ENCODE assay signal across 8 cellular contexts in genomic region chr17:16589097-16589969, GRCh38. TPM values are rescaled to one million over a fixed set of nuclear protein-coding genes. Genes with fewer than 3 reads are reported as not detected.
DNase-seq lines count a peak whose midpoint lies in the region; ATAC-seq and TF ChIP-seq lines count a peak whose summit lies in the region.

No MANE protein-coding gene starts in this region.

- peaks cover 18% of the 10 kb centered on the region for H3K27me3 Mint-ChIP-seq in HFFc6 (ENCODE audit: insufficient read depth)
- H3K27me3 Mint-ChIP-seq in activated naive CD8-positive, alpha-beta T cell treated with anti-CD3 and anti-CD28 coated beads for 36 hours = peaks cover 53% of the 10 kb centered on the region
- peaks cover 46% of the 10 kb centered on the region for H3K27me3 Mint-ChIP-seq in osteocyte (ENCODE audit: unreplicated experiment)

- peak overlapping the region; percentile 75 for H3K4me3 Mint-ChIP-seq in HFFc6
- peak overlapping the region; percentile 57 for H3K4me3 Mint-ChIP-seq in activated naive CD8-positive, alpha-beta T cell treated with anti-CD3 and anti-CD28 coated beads for 36 hours
- peak overlapping the region; percentile 74 for H3K4me3 Mint-ChIP-seq in osteocyte (ENCODE audit: unreplicated experiment)

- no peaks in the 10 kb centered on the region for H3K9me3 ChIP-seq in thoracic aorta

- no peaks in the 10 kb centered on the region for H3K36me3 ChIP-seq in thoracic aorta

- peaks cover 4% of the 10 kb centered on the region in 2 donors for H3K4me1 ChIP-seq in thoracic aorta (ENCODE audit: control insufficient read depth in 1 of 2, low read depth in 2 of 2)

- H3K27ac ChIP-seq in thoracic aorta = peak overlapping the region; percentile 54 to 64

- H3K27ac Mint-ChIP-seq in HFFc6 (no peak overlapping the region), osteocyte (ENCODE audit: unreplicated experiment) (peak overlapping the region; percentile 38)
- peak overlapping the region; percentile 2 for H3K27ac Mint-ChIP-seq in activated naive CD8-positive, alpha-beta T cell treated with anti-CD3 and anti-CD28 coated beads for 36 hours

- DNase-seq in EH (ENCODE audit: low read depth) = peak; percentile 86
- DNase-seq in HFFc6 = peak; percentile 76
- peak; percentile 74 for DNase-seq in NCI-H1092 treated with DMSO at 0.1 percent for 48 hours (lab: John Stamatoyannopoulos, UW)
- DNase-seq in SKM-1 (lab: John Stamatoyannopoulos, UW; ENCODE audit: unreplicated experiment) = peak; percentile 78
- DNase-seq in activated naive CD8-positive, alpha-beta T cell treated with anti-CD3 and anti-CD28 coated beads for 36 hours = peak; percentile 92
- DNase-seq in Right ventricle myocardium inferior (ENCODE audit: missing footprints) = peak; percentile 97
- peak; percentile 97 for DNase-seq in osteocyte (ENCODE audit: extremely low spot score, unreplicated experiment)
- DNase-seq in thoracic aorta (ENCODE audit: low spot score) = peak; percentile 58

- H3K4me1 Mint-ChIP-seq in HFFc6 (ENCODE audit: low read depth) (peaks cover 8% of the 10 kb centered on the region), osteocyte (ENCODE audit: unreplicated experiment) (peaks cover 14% of the 10 kb centered on the region)
- peaks cover 8% of the 10 kb centered on the region for H3K4me1 Mint-ChIP-seq in activated naive CD8-positive, alpha-beta T cell treated with anti-CD3 and anti-CD28 coated beads for 36 hours

- peak; percentile 89 for ATAC-seq in Right ventricle myocardium inferior
- peak; percentile 61 for ATAC-seq in thoracic aorta (ENCODE audit: insufficient number of reproducible peaks, low FRiP score, low read depth)

- no peaks in the 10 kb centered on the region for H3K27me3 ChIP-seq in thoracic aorta (replicated peaks; ENCODE audit: insufficient read depth)

- TF ChIP-seq CTCF in HFFc6 (IDR thresholded peaks at IDR 0.05) (peak; percentile 99), osteocyte (IDR thresholded peaks at IDR 0.05) (peak; percentile 99), thoracic aorta (IDR thresholded peaks at IDR 0.05) (peak; percentile 98)

- intact Hi-C loops in Right ventricle myocardium inferior (cut with DNase I) = loop anchor here (2.0 to 5.0 kb wide), 2 partner anchors 53 to 147 kb away; no protein-coding TSS in a partner anchor

- H3K4me3 ChIP-seq in thoracic aorta = peak overlapping the region; percentile 84

- H3K9me3 Mint-ChIP-seq in HFFc6 = peaks cover 5% of the 10 kb centered on the region
- H3K9me3 Mint-ChIP-seq in activated naive CD8-positive, alpha-beta T cell treated with anti-CD3 and anti-CD28 coated beads for 36 hours = peaks cover 1% of the 10 kb centered on the region
- H3K9me3 Mint-ChIP-seq in osteocyte (ENCODE audit: unreplicated experiment) = peaks cover 5% of the 10 kb centered on the region

- H3K36me3 Mint-ChIP-seq in HFFc6 (ENCODE audit: low read depth) = no peaks in the 10 kb centered on the region; the same call in 1 of the 2 replicates
- H3K36me3 Mint-ChIP-seq in activated naive CD8-positive, alpha-beta T cell treated with anti-CD3 and anti-CD28 coated beads for 36 hours = no peaks in the 10 kb centered on the region
- H3K36me3 Mint-ChIP-seq in osteocyte (ENCODE audit: unreplicated experiment) = no peaks in the 10 kb centered on the region

RNA-seq across cellular contexts. Expression of gene ZNF287, which starts 20.3 kb away (rescaled TPM):
- 10 to 100 TPM in 1 of 6 experiments, 1 to 10 TPM in 5; 6.5 to 11.1 (median 8.6) TPM for total RNA-seq in HFFc6 (2021; fragmentation: NEBNext Ultra II Directional; extraction: Animal tissue kit (Norgen Biotek cat#: 25700))
- total RNA-seq in activated naive CD8-positive, alpha-beta T cell treated with anti-CD3 and anti-CD28 coated beads for 36 hours = 1 to 10 TPM; 7.2 to 9.8 TPM
- total RNA-seq in Right ventricle myocardium inferior (8.0 TPM), osteocyte (10.9 and 11.8 TPM in 2 replicates), thoracic aorta (1 to 10 TPM; 2.6 to 5.9 TPM)

Comparison
In these comparisons a context has a peak if more than half of its experiments do, and no peak if none do; other contexts are left out.
1. Peak in every context shown above with its lines: DNase-seq, ATAC-seq, H3K4me3 ChIP-seq and H3K27ac ChIP-seq.